Comparison of ENCODE assay signal across 25 cellular contexts in the genomic region with DNA sequence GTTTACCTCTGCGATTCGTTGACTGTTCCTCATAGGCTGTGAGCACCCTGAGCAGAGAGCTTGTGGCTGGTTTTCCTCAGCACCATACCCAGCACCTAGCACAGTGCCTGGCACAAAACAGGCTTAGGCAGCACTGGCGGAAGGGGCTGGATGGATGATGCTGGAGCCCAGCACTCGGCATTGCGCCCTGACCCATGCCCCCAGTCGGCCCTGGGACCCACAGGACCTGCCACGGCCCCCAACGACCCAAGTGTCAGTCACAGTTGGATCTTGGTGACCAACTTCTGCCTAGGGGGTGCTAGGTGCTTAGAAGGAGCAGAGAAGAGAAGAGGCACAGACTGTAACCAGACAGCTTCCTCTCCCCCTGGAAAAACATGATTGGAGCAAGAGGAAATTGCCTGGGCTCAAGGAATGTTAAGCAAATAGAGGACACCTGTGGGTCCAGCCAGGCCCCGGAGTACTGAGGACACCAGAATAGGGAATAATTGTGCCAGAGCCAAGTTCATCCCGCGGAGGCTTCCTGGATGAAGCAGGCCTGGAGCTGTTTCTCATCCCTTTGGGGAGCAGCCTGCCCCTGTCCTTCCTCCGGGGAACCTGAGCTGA. TPM values are rescaled to one million over a fixed set of nuclear protein-coding genes. Genes with fewer than 3 reads are reported as not detected.
"Had no signal": no experiment of that assay in that cellular context is flagged by ENCODE, and none has a peak within 500 bp of the region (broad histone marks: within the 10 kb centered on the region; RNA-seq: fewer than 3 reads in every experiment).

No MANE protein-coding gene starts in this region.

- H2AFZ ChIP-seq: parathyroid adenoma had no signal

- H3K4me3 ChIP-seq: esophagus muscularis mucosa, left ventricle myocardium inferior, mucosa of descending colon, right lobe of liver, vagina had no signal

- H3K9me3 Mint-ChIP-seq: immature natural killer cell; naive B cell; stimulated activated naive CD8-positive, alpha-beta T cell treated with anti-CD3 and anti-CD28 coated beads, Interleukin-15, amount 100 ng/mL, for 72 hours had no signal

- H3K9me3 ChIP-seq: esophagus muscularis mucosa, left ventricle myocardium inferior, mucosa of descending colon, neutrophil, right lobe of liver, vagina had no signal

- DNase-seq: activated CD4-positive, alpha-beta T cell treated with anti-CD3 and anti-CD28 coated beads for 1 hour; activated CD4-positive, alpha-beta T cell treated with anti-CD3 and anti-CD28 coated beads, Interleukin-2, amount 50 U/mL, for 48 hours; activated CD8-positive, alpha-beta memory T cell treated with anti-CD3 and anti-CD28 coated beads, Interleukin-2, amount 10 ng/mL, durations not matched to agents 7 days and 5 days; activated effector memory CD4-positive, alpha-beta T cell treated with anti-CD3 and anti-CD28 coated beads, Interleukin-2, amount 50 U/mL, for 16 hours; aorta; cerebellar nuclear complex; cortex of kidney; effector CD4-positive, alpha-beta T cell; immature natural killer cell; kidney glomerular epithelial cell; left ventricle myocardium inferior; mucosa of descending colon; naive B cell; right lobe of liver; small intestine; stimulated activated CD4-positive, alpha-beta T cell treated with anti-CD3 and anti-CD28 coated beads, Interleukin-15, amount 100 ng/mL, for 24 hours; stimulated activated CD4-positive, alpha-beta T cell treated with anti-CD3 and anti-CD28 coated beads, Interleukin-2, amount 100 ng/mL, for 48 hours; stimulated activated naive CD8-positive, alpha-beta T cell treated with anti-CD3 and anti-CD28 coated beads, Interleukin-15, amount 100 ng/mL, for 72 hours; trophoblast cell had no signal

- H3K4me3 Mint-ChIP-seq: activated CD8-positive, alpha-beta memory T cell treated with anti-CD3 and anti-CD28 coated beads, Interleukin-2, amount 10 ng/mL, durations not matched to agents 7 days and 5 days; immature natural killer cell; naive B cell; stimulated activated naive CD8-positive, alpha-beta T cell treated with anti-CD3 and anti-CD28 coated beads, Interleukin-15, amount 100 ng/mL, for 72 hours had no signal

- H3K4me1 ChIP-seq: parathyroid adenoma, right lobe of liver had no signal

- H3K27ac Mint-ChIP-seq: activated CD8-positive, alpha-beta memory T cell treated with anti-CD3 and anti-CD28 coated beads, Interleukin-2, amount 10 ng/mL, durations not matched to agents 7 days and 5 days; naive B cell had no signal

- H3K27ac ChIP-seq: neutrophil, parathyroid adenoma, right lobe of liver, vagina, VCaP had no signal

- H3K4me1 Mint-ChIP-seq: activated CD8-positive, alpha-beta memory T cell treated with anti-CD3 and anti-CD28 coated beads, Interleukin-2, amount 10 ng/mL, durations not matched to agents 7 days and 5 days had no signal

- H3K79me2 ChIP-seq: parathyroid adenoma had no signal

- H3K9ac ChIP-seq: parathyroid adenoma had no signal

- H3K27me3 Mint-ChIP-seq: activated CD8-positive, alpha-beta memory T cell treated with anti-CD3 and anti-CD28 coated beads, Interleukin-2, amount 10 ng/mL, durations not matched to agents 7 days and 5 days; naive B cell; stimulated activated naive CD8-positive, alpha-beta T cell treated with anti-CD3 and anti-CD28 coated beads, Interleukin-15, amount 100 ng/mL, for 72 hours had no signal

- H3K27me3 ChIP-seq: esophagus muscularis mucosa, neutrophil, right lobe of liver, vagina had no signal

- ATAC-seq: activated CD8-positive, alpha-beta memory T cell treated with anti-CD3 and anti-CD28 coated beads, Interleukin-2, amount 10 ng/mL, durations not matched to agents 7 days and 5 days; mucosa of descending colon; stimulated activated naive CD8-positive, alpha-beta T cell treated with anti-CD3 and anti-CD28 coated beads, Interleukin-15, amount 100 ng/mL, for 72 hours had no signal

RNA-seq across cellular contexts. Expression of gene DEGS2, which starts 31.5 kb away (rescaled TPM):
- total RNA-seq: activated CD8-positive, alpha-beta memory T cell treated with anti-CD3 and anti-CD28 coated beads, Interleukin-2, amount 10 ng/mL, durations not matched to agents 7 days and 5 days; left ventricle myocardium inferior; T-helper 1 cell treated with Interleukin-12 subunit alpha and Interleukin-12 subunit beta and Interleukin-4 antibody, amounts not matched to agents 30 ng/mL and 1 ng/mL, for 36 hours had no signal
